22 cellular contexts compared by ENCODE assay signal in the genomic region with DNA sequence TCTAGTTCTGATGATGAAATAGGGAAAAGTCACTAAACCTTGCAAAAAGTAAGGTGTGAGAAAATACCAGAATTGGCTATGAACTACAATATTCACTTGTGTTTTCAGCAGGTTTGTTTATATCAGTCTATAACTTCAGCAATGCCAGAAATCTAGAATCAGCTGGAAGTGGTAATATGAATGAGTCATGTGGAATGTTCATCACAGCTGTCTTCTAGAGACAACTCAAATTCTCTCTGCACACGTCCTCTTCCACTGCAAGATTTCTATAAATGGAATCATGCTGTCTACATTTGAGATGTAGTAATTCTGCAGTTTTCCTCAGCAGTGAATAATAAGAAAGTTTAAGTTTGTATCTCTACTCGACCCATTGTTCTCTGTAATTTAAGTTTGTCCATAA.
"Had no signal": no experiment of that assay in that cellular context is flagged by ENCODE, and none has a peak within 500 bp of the region (broad histone marks: within the 10 kb centered on the region; RNA-seq: fewer than 3 reads in every experiment).

No MANE protein-coding gene starts in this region.

- DNase-seq: activated CD4-positive, alpha-beta T cell treated with anti-CD3 and anti-CD28 coated beads for 48 hours; activated CD4-positive, alpha-beta T cell treated with anti-CD3 and anti-CD28 coated beads, Interleukin-2, amount 50 U/mL, for 4 hours; activated CD4-positive, CD25-positive, alpha-beta regulatory T cell treated with anti-CD3 and anti-CD28 coated beads, Interleukin-2, amount 50 U/mL, for 72 hours; activated CD8-positive, alpha-beta memory T cell treated with anti-CD3 and anti-CD28 coated beads, Interleukin-2, amount 50 U/mL, for 48 hours; activated CD8-positive, alpha-beta T cell treated with anti-CD3 and anti-CD28 coated beads, Interleukin-2, amount 10 ng/mL, durations not matched to agents 7 days and 5 days; activated naive CD4-positive, alpha-beta T cell treated with anti-CD3 and anti-CD28 coated beads, Interleukin-2, amount 50 U/mL, for 16 hours; activated naive CD8-positive, alpha-beta T cell treated with anti-CD3 and anti-CD28 coated beads, Interleukin-2, amount 10 ng/mL, durations not matched to agents 7 days and 5 days; activated T-cell treated with anti-CD3 and anti-CD28 coated beads, Interleukin-2, amount 50 U/mL, for 1 hour; adrenal gland; cerebellar nuclear complex; Karpas-422; NCI-H1092 treated with DMSO at 0.1 percent for 48 hours; NCI-H1417 treated with DMSO at 0.1 percent for 48 hours; NCI-H1694; NCI-H2029; NCI-H2107; NCI-H2171 treated with DMSO at 0.1 percent for 48 hours; NCI-H226; NCI-H526 treated with DMSO at 0.1 percent for 48 hours; NCI-H82; SIG-M5; T-helper 1 cell had no signal
